In the genomic region with DNA sequence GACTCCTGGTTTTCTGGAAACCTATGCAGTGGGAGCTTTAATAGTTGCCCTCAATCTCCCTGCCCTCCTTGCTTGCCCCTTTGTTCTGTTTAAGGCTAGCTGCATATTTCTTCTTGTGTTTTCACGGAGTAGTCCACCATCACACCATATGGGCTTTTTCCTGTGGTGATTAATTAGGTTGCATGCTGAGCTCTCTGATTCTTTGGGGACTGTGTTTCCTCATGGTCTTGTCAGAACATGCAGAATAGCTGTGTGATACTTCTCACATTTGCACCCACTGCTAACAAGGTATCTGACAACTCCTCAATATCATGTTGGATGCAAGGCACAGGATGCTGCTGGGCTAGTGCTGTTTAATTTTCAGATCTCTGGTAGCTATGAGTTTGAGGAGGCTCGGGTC, we compare ENCODE assay signal across 1 cellular context.
TF ChIP-seq lines count a peak whose summit lies in the region.

No MANE protein-coding gene starts in this region.

TF ChIP-seq in GM12878, 131 proteins besides CTCF, POLR2A, EP300 and RAD21:
- TF ChIP-seq, protein P1, sequence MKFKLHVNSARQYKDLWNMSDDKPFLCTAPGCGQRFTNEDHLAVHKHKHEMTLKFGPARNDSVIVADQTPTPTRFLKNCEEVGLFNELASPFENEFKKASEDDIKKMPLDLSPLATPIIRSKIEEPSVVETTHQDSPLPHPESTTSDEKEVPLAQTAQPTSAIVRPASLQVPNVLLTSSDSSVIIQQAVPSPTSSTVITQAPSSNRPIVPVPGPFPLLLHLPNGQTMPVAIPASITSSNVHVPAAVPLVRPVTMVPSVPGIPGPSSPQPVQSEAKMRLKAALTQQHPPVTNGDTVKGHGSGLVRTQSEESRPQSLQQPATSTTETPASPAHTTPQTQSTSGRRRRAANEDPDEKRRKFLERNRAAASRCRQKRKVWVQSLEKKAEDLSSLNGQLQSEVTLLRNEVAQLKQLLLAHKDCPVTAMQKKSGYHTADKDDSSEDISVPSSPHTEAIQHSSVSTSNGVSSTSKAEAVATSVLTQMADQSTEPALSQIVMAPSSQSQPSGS (IDR thresholded peaks at IDR 0.05; ENCODE audit: low read length), result no peak
- TF ChIP-seq MTA3 (IDR thresholded peaks at IDR 0.05; ENCODE audit: borderline replicate concordance, low read length) (no peak), SRF (IDR thresholded peaks at IDR 0.05; ENCODE audit: low read depth in 2 of 2, low read length in 2 of 2) (no peak), TCF7 (IDR thresholded peaks at IDR 0.05; ENCODE audit: borderline replicate concordance) (no peak)
